Comparison of ENCODE assay signal across 8 cellular contexts in the genomic region with DNA sequence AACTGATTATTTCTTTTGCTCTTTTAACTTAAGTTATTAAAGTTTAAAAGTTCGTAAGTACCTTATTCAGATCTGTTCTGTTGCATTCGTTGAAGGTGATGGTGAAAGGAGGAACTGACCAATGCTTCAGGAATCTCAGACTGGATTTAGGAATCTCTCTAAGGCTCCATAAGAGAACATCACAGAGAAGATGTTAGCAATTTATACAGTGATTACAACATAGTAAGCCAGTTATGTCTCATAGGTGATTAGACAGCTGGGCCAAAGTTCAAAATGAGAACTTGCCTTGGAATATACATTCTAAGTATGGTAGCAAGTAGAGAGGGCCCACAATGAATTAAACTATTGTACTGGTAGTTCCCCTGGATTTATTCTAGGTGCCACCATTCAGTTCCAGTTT. TPM values are rescaled to one million over a fixed set of nuclear protein-coding genes. Genes with fewer than 3 reads are reported as not detected.
A peak's percentile ranks its signal among the peaks of the same experiment; 100 is the strongest.
DNase-seq lines count a peak whose midpoint lies in the region; ATAC-seq and TF ChIP-seq lines count a peak whose summit lies in the region.
"Had no signal": no experiment of that assay in that cellular context is flagged by ENCODE, and none has a peak within 500 bp of the region (broad histone marks: within the 10 kb centered on the region; RNA-seq: fewer than 3 reads in every experiment).

No MANE protein-coding gene starts in this region.

- H3K4me2 ChIP-seq in osteoblast (ENCODE audit: insufficient read depth, low read length): peak overlapping the region; percentile 98

- intact Hi-C loops in esophagus muscularis mucosa (cut with DNase I): loop anchor here (5.0 to 10.0 kb wide), 2 partner anchors 196 to 254 kb away; a partner anchor contains a TSS

- peak overlapping the region; percentile 93 for H3K4me3 ChIP-seq in NB4 (ENCODE audit: low read depth, low read length)
- H3K4me3 ChIP-seq in coronary artery: peak overlapping the region; percentile 8
- peak overlapping the region; percentile 24 for H3K4me3 ChIP-seq in osteoblast (ENCODE audit: insufficient read depth, low read length)
- H3K4me3 ChIP-seq in esophagus muscularis mucosa: peak overlapping the region in 1 of 4 donors; percentile 95

- H3K9ac ChIP-seq in ES-I3 (ENCODE audit: low read depth, low read length): peak overlapping the region; percentile 81; the same call in 1 of the 2 replicates

- 50% methylated on average over 2 of the region's 2 CpGs for WGBS in esophagus muscularis mucosa

- TF ChIP-seq EP300 in esophagus muscularis mucosa (IDR thresholded peaks at IDR 0.05): no peak

- peaks cover 10% of the 10 kb centered on the region; the same call in 1 of the 2 replicates for H3K36me3 ChIP-seq in ES-I3 (ENCODE audit: insufficient read depth, low read length)
- peaks cover 10% of the 10 kb centered on the region for H3K36me3 ChIP-seq in osteoblast (ENCODE audit: insufficient read depth, low read length)
- H3K36me3 ChIP-seq in esophagus muscularis mucosa: peaks cover 0 to 8% (median 2%) of the 10 kb centered on the region in 4 donors

- no peak overlapping the region for H3K27ac ChIP-seq in coronary artery
- peak overlapping the region; percentile 26 for H3K27ac ChIP-seq in osteoblast (ENCODE audit: low read depth, low read length)
- no peak overlapping the region for H3K27ac ChIP-seq in esophagus muscularis mucosa (replicated peaks in 1 of 4)
- H3K27ac ChIP-seq: sigmoid colon had no signal

- DNase-seq in NB4 (ENCODE audit: low read depth): peak; percentile 12
- no peak for DNase-seq in coronary artery (ENCODE audit: low spot score)
- DNase-seq in osteoblast (ENCODE audit: insufficient read length, low spot score, missing footprints): peak; percentile 69
- DNase-seq in esophagus muscularis mucosa (ENCODE audit: extremely low spot score): no peak
- DNase-seq: sigmoid colon had no signal

- H3K9me3 ChIP-seq in ES-I3 (ENCODE audit: control insufficient read depth, insufficient read depth, low read length) (no peaks in the 10 kb centered on the region), osteoblast (ENCODE audit: low read depth, low read length) (no peaks in the 10 kb centered on the region), esophagus muscularis mucosa (no peaks in the 10 kb centered on the region)
- H3K9me3 ChIP-seq: sigmoid colon had no signal

- peaks cover 3% of the 10 kb centered on the region for H3K4me1 ChIP-seq in ES-I3 (ENCODE audit: insufficient read depth, low read length)
- peaks cover 32% of the 10 kb centered on the region for H3K4me1 ChIP-seq in osteoblast (ENCODE audit: insufficient read depth, low read length)
- H3K4me1 ChIP-seq in esophagus muscularis mucosa: peaks cover 25 to 58% (median 40%) of the 10 kb centered on the region in 4 donors

- no peak for ATAC-seq in HG02938 (IDR thresholded peaks at IDR 0.05; ENCODE audit: unreplicated experiment)
- no peak for ATAC-seq in HG02840 (IDR thresholded peaks at IDR 0.05; ENCODE audit: low FRiP score, unreplicated experiment)

- H3K79me2 ChIP-seq in osteoblast (ENCODE audit: insufficient read depth, low read length): peaks cover 40% of the 10 kb centered on the region

- no peaks in the 10 kb centered on the region for H3K27me3 ChIP-seq in osteoblast (ENCODE audit: insufficient read depth, low read length)
- H3K27me3 ChIP-seq in esophagus muscularis mucosa: no peaks in the 10 kb centered on the region
- H3K27me3 ChIP-seq: sigmoid colon had no signal

- TF ChIP-seq POLR2A in NB4 (IDR thresholded peaks at IDR 0.05; ENCODE audit: extremely low read depth, insufficient read length): no peak
- no peak for TF ChIP-seq POLR2A in esophagus muscularis mucosa (IDR thresholded peaks at IDR 0.05; ENCODE audit: low read depth)

- no peak for TF ChIP-seq CTCF in NB4 (IDR thresholded peaks at IDR 0.05; ENCODE audit: low read depth, low read length)
- no peak for TF ChIP-seq CTCF in coronary artery (IDR thresholded peaks at IDR 0.05)
- no peak for TF ChIP-seq CTCF in osteoblast (IDR thresholded peaks at IDR 0.05; ENCODE audit: extremely low read depth, low read depth, low read length)
- no peak for TF ChIP-seq CTCF in esophagus muscularis mucosa (IDR thresholded peaks at IDR 0.05)

- H2AFZ ChIP-seq in osteoblast (ENCODE audit: low read length): no peak overlapping the region

- peaks cover 23% of the 10 kb centered on the region for H4K20me1 ChIP-seq in osteoblast (ENCODE audit: insufficient read depth, low read length)

RNA-seq across cellular contexts. Expression of a gene that starts 3.2 kb away (rescaled TPM):
- total RNA-seq in osteoblast: 3.2 and 3.3 TPM in 2 replicates
- total RNA-seq in esophagus muscularis mucosa: 1 to 10 TPM; 3.3 to 9.6 (median 5.1) TPM

RNA-seq across cellular contexts. Expression of a gene that starts 32.9 kb away (rescaled TPM):
- total RNA-seq in osteoblast: 14.5 and 18.6 TPM in 2 replicates
- 1 to 10 TPM; 5.0 to 7.4 (median 6.1) TPM for total RNA-seq in esophagus muscularis mucosa

Comparison
In these comparisons a context has a peak if more than half of its experiments do, and no peak if none do; other contexts are left out.
1. DNase-seq: peak in NB4 (single experiment) and osteoblast (single experiment); none in coronary artery (single experiment) and esophagus muscularis mucosa (single experiment).